Comparison of ENCODE assay signal across 21 cellular contexts in the genomic region with DNA sequence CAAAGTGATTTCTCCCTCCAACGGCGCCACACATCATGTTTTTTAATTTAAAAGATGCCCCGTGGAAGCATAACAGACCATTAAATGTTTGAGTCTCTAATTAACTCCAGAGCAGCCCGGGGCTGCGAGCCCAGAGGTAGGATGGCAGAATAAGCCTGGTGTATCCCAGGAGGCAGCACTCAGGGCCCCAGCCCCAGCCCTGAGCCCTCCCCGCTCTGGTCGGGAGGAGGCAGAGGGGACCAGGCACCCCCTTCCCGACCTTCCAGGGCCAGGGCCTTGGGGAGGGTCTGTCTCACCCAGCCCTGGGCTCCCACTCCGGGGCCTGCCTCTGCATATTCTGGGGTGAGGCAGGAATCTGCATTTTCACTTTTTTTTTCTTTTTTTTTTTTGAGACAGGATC.
DNase-seq lines count a peak whose midpoint lies in the region; ATAC-seq and TF ChIP-seq lines count a peak whose summit lies in the region.
"Had no signal": no experiment of that assay in that cellular context is flagged by ENCODE, and none has a peak within 500 bp of the region (broad histone marks: within the 10 kb centered on the region; RNA-seq: fewer than 3 reads in every experiment).

No MANE protein-coding gene starts in this region.

- H3K9me3 Mint-ChIP-seq in stimulated activated memory B cell treated with anti-CD40 and anti-IgM and Interleukin-4, amounts not matched to agents 10 μg/mL and 1 μg/mL and 100 μg/mL, for 72 hours, result no peaks in the 10 kb centered on the region
- H3K9me3 Mint-ChIP-seq: CD4-positive, alpha-beta T cell; CD8-positive, alpha-beta memory T cell had no signal

- DNase-seq in left ventricle myocardium superior, result peak; percentile 17
- DNase-seq in left ventricle myocardium inferior, result no peak
- DNase-seq: CD4-positive, alpha-beta T cell; CD8-positive, alpha-beta memory T cell; DMS 273 treated with DMSO at 0.1 percent for 48 hours; DMS79; EL; GDM1; GM23248; H9 had no signal

- H3K36me3 ChIP-seq in left ventricle myocardium inferior, result peaks cover 6% of the 10 kb centered on the region
- no peaks in the 10 kb centered on the region for H3K36me3 ChIP-seq in HEK293 (ENCODE audit: control insufficient read depth in 2 of 2, insufficient read depth in 1 of 2, low read length in 2 of 2)

- peaks cover 6% of the 10 kb centered on the region for H3K4me1 ChIP-seq in left ventricle myocardium inferior
- H3K4me1 ChIP-seq in HEK293 (ENCODE audit: control insufficient read depth, insufficient read depth, low read length), result no peaks in the 10 kb centered on the region

- POLR2A ChIA-PET in HEK293 (lab: Yijun Ruan, JAX), result no interaction called here

- H3K4me1 Mint-ChIP-seq in stimulated activated memory B cell treated with anti-CD40 and anti-IgM and Interleukin-4, amounts not matched to agents 10 μg/mL and 1 μg/mL and 100 μg/mL, for 72 hours, result peaks cover 15% of the 10 kb centered on the region

- H3K9me3 ChIP-seq in left ventricle myocardium inferior (replicated peaks) (peaks cover 17% of the 10 kb centered on the region), HEK293 (ENCODE audit: control insufficient read depth, insufficient read depth, low read depth, low read length) (no peaks in the 10 kb centered on the region; the same call in 1 of the 2 replicates)

- no peak overlapping the region for H3K4me3 Mint-ChIP-seq in stimulated activated memory B cell treated with anti-CD40 and anti-IgM and Interleukin-4, amounts not matched to agents 10 μg/mL and 1 μg/mL and 100 μg/mL, for 72 hours
- H3K4me3 Mint-ChIP-seq: B cell; CD14-positive monocyte; CD4-positive, alpha-beta T cell; H9 had no signal

- no peak for ATAC-seq in left ventricle myocardium superior
- peak; percentile 19; the same call in 1 of the 3 replicates for ATAC-seq in SK-N-SH treated with all-trans-retinoic acid at 6 μM for 48 hours
- peak; percentile 17 for ATAC-seq in stimulated activated memory B cell treated with anti-CD40 and anti-IgM and Interleukin-4, amounts not matched to agents 10 μg/mL and 1 μg/mL and 100 μg/mL, for 72 hours
- ATAC-seq in GM21529 (IDR thresholded peaks at IDR 0.05; ENCODE audit: unreplicated experiment), result no peak
- ATAC-seq in GM21786 (IDR thresholded peaks at IDR 0.05; ENCODE audit: unreplicated experiment), result no peak
- ATAC-seq in HG03442 (IDR thresholded peaks at IDR 0.05; ENCODE audit: unreplicated experiment), result no peak
- ATAC-seq: GM12878 had no signal

- no peak overlapping the region for H3K27ac ChIP-seq in left ventricle myocardium inferior (replicated peaks)
- no peak overlapping the region for H3K27ac ChIP-seq in HEK293 (ENCODE audit: extremely low read depth, low read depth, low read length)
- H3K27ac ChIP-seq: 22Rv1; BLaER1 treated with 17β-estradiol and CSF1 and Interleukin-3, amounts not matched to agents 10 nM and 100 nM; GM23248 had no signal

- intact Hi-C loops in left ventricle myocardium superior (cut with micrococcal nuclease), result no loop called here
- intact Hi-C loops in left ventricle myocardium inferior (cut with micrococcal nuclease), result no loop called here

- H3K36me3 Mint-ChIP-seq in stimulated activated memory B cell treated with anti-CD40 and anti-IgM and Interleukin-4, amounts not matched to agents 10 μg/mL and 1 μg/mL and 100 μg/mL, for 72 hours, result no peaks in the 10 kb centered on the region
- H3K36me3 Mint-ChIP-seq: CD14-positive monocyte had no signal

- H3K27ac Mint-ChIP-seq in stimulated activated memory B cell treated with anti-CD40 and anti-IgM and Interleukin-4, amounts not matched to agents 10 μg/mL and 1 μg/mL and 100 μg/mL, for 72 hours, result no peak overlapping the region
- H3K27ac Mint-ChIP-seq: B cell; CD4-positive, alpha-beta T cell had no signal

- H3K4me3 ChIP-seq in left ventricle myocardium inferior, result no peak overlapping the region
- no peak overlapping the region for H3K4me3 ChIP-seq in HEK293 (ENCODE audit: low read depth, low read length)
- H3K4me3 ChIP-seq: BLaER1 treated with 17β-estradiol and CSF1 and Interleukin-3, amounts not matched to agents 10 nM and 100 nM; GM12878; GM23248 had no signal

- peaks cover 84% of the 10 kb centered on the region for H3K27me3 Mint-ChIP-seq in stimulated activated memory B cell treated with anti-CD40 and anti-IgM and Interleukin-4, amounts not matched to agents 10 μg/mL and 1 μg/mL and 100 μg/mL, for 72 hours

- no peak for TF ChIP-seq CTCF in left ventricle myocardium inferior (IDR thresholded peaks at IDR 0.05; ENCODE audit: borderline replicate concordance)
- TF ChIP-seq CTCF in HEK293 (tag by site-specific recombination; IDR thresholded peaks at IDR 0.05), result no peak

- CTCF ChIA-PET in HEK293 (lab: Yijun Ruan, JAX), result interaction anchor here (0.6 kb wide), 1 partner anchor 700 kb away, joined by 3 read pairs; no protein-coding TSS in a partner anchor

- no peaks in the 10 kb centered on the region for H3K27me3 ChIP-seq in left ventricle myocardium inferior (ENCODE audit: low read depth)

TF ChIP-seq in HEK293, 187 proteins besides CTCF, POLR2A, EP300 and RAD21:
- no peak for TF ChIP-seq ZFP69B (tag by site-specific recombination; IDR thresholded peaks at IDR 0.05)
- no peak for TF ChIP-seq ZNF549 (tag by site-specific recombination; IDR thresholded peaks at IDR 0.05)
- no peak for TF ChIP-seq SETDB1 (IDR thresholded peaks at IDR 0.05; ENCODE audit: insufficient read length, low read length)
- no peak for TF ChIP-seq ZNF10 (tag by site-specific recombination; IDR thresholded peaks at IDR 0.05)
- TF ChIP-seq ZNF623 (tag by site-specific recombination; IDR thresholded peaks at IDR 0.05), result no peak
- TF ChIP-seq ZBTB20 (tag by site-specific recombination; IDR thresholded peaks at IDR 0.05), result 0 out of 2 replicates have a peak, but pooled peaks have one; percentile 40
- TF ChIP-seq, protein P1, sequence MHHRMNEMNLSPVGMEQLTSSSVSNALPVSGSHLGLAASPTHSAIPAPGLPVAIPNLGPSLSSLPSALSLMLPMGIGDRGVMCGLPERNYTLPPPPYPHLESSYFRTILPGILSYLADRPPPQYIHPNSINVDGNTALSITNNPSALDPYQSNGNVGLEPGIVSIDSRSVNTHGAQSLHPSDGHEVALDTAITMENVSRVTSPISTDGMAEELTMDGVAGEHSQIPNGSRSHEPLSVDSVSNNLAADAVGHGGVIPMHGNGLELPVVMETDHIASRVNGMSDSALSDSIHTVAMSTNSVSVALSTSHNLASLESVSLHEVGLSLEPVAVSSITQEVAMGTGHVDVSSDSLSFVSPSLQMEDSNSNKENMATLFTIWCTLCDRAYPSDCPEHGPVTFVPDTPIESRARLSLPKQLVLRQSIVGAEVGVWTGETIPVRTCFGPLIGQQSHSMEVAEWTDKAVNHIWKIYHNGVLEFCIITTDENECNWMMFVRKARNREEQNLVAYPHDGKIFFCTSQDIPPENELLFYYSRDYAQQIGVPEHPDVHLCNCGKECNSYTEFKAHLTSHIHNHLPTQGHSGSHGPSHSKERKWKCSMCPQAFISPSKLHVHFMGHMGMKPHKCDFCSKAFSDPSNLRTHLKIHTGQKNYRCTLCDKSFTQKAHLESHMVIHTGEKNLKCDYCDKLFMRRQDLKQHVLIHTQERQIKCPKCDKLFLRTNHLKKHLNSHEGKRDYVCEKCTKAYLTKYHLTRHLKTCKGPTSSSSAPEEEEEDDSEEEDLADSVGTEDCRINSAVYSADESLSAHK (tag by site-specific recombination; IDR thresholded peaks at IDR 0.05), result no peak
- no peak for TF ChIP-seq ZIC2 (tag by site-specific recombination; IDR thresholded peaks at IDR 0.05)

TF ChIP-seq in SK-N-SH treated with all-trans-retinoic acid at 6 μM for 48 hours, 23 proteins besides CTCF, POLR2A, EP300 and RAD21:
- no peak for TF ChIP-seq ESRRG (CRISPR knock-in tag; IDR thresholded peaks at IDR 0.05)
- TF ChIP-seq TCF4 (CRISPR knock-in tag; IDR thresholded peaks at IDR 0.05; ENCODE audit: borderline replicate concordance), result 0 out of 2 replicates have a peak, but pooled peaks have one; percentile 42
TF ChIP-seq in SK-N-SH treated with all-trans-retinoic acid at 6 μM for 48 hours: peak in this region for 1.

Comparison
In these comparisons a context has a peak if more than half of its experiments do, and no peak if none do; other contexts are left out.
1. ATAC-seq: peak in SK-N-SH treated with all-trans-retinoic acid at 6 μM for 48 hours (single experiment) and stimulated activated memory B cell treated with anti-CD40 and anti-IgM and Interleukin-4, amounts not matched to agents 10 μg/mL and 1 μg/mL and 100 μg/mL, for 72 hours (single experiment); none in left ventricle myocardium superior (single experiment), GM21529 (single experiment), GM21786 (single experiment) and HG03442 (single experiment).